ENCODE assay signal across 16 cellular contexts in the genomic region with DNA sequence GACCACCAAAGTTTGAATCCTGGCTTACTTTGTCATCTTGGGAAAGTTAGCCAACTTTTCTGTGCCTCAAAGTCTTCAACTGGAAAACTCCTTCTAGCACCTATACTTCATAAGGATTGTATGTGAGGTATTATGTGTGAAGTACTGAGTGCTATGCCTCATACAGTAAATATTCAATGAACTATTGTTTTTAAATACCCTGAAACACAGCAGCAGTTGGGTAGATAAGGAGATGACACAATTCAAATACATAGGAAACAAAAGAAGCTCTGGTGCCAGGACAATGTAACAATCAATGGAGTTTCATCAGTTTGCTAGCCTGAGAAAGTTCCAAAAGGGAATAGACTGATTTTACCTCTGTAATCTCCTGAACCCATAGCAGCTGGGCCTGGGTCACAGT. TPM values are rescaled to one million over a fixed set of nuclear protein-coding genes. Genes with fewer than 3 reads are reported as not detected.
DNase-seq lines count a peak whose midpoint lies in the region; ATAC-seq, FAIRE-seq and TF ChIP-seq lines count a peak whose summit lies in the region.
"Had no signal": no experiment of that assay in that cellular context is flagged by ENCODE, and none has a peak within 500 bp of the region (broad histone marks: within the 10 kb centered on the region; RNA-seq: fewer than 3 reads in every experiment).

No MANE protein-coding gene starts in this region.

- POLR2A ChIA-PET in activated CD8-positive, alpha-beta T cell treated with anti-CD3 and anti-CD28 coated beads for 36 hours (lab: Charles Lee), result interaction anchor here (1.0 kb wide), 2 partner anchors 9 to 54 kb away, joined by 3 to 4 read pairs; no protein-coding TSS in a partner anchor
- POLR2A ChIA-PET in activated CD8-positive, alpha-beta T cell treated with anti-CD3 and anti-CD28 coated beads, Interleukin-2, amount 10 ng/mL, durations not matched to agents 7 days and 5 days (lab: Charles Lee), result no interaction called here

- H3K79me2 ChIP-seq in astrocyte (ENCODE audit: insufficient read depth, low read length), result no peaks in the 10 kb centered on the region

- peaks cover 13% of the 10 kb centered on the region for H4K20me1 ChIP-seq in astrocyte (ENCODE audit: insufficient read depth, low read length)
- H4K20me1 ChIP-seq: BLaER1 treated with 17β-estradiol and CSF1 and Interleukin-3, amounts not matched to agents 10 nM and 100 nM had no signal

- H3K27me3 ChIP-seq in astrocyte (ENCODE audit: insufficient read depth, low read length), result no peaks in the 10 kb centered on the region
- H3K27me3 ChIP-seq: BLaER1 treated with 17β-estradiol and CSF1 and Interleukin-3, amounts not matched to agents 10 nM and 100 nM had no signal

- intact Hi-C loops in activated CD8-positive, alpha-beta T cell treated with anti-CD3 and anti-CD28 coated beads for 36 hours (cut with micrococcal nuclease), result no loop called here

- no peak overlapping the region for H2AFZ ChIP-seq in astrocyte (ENCODE audit: low read depth, low read length)
- H2AFZ ChIP-seq: GM23338 had no signal

- no peaks in the 10 kb centered on the region for H3K4me1 Mint-ChIP-seq in activated CD8-positive, alpha-beta T cell treated with anti-CD3 and anti-CD28 coated beads for 36 hours (ENCODE audit: low read depth)
- H3K4me1 Mint-ChIP-seq in activated CD8-positive, alpha-beta T cell treated with anti-CD3 and anti-CD28 coated beads, Interleukin-2, amount 10 ng/mL, durations not matched to agents 7 days and 5 days (ENCODE audit: low read depth), result no peaks in the 10 kb centered on the region
- peaks cover 17% of the 10 kb centered on the region for H3K4me1 Mint-ChIP-seq in astrocyte (ENCODE audit: low read depth, unreplicated experiment)
- H3K4me1 Mint-ChIP-seq: GM23338, H9 had no signal

- no peak overlapping the region for H3K4me3 Mint-ChIP-seq in activated CD8-positive, alpha-beta T cell treated with anti-CD3 and anti-CD28 coated beads for 36 hours
- H3K4me3 Mint-ChIP-seq in activated CD8-positive, alpha-beta T cell treated with anti-CD3 and anti-CD28 coated beads, Interleukin-2, amount 10 ng/mL, durations not matched to agents 7 days and 5 days, result no peak overlapping the region
- no peak overlapping the region for H3K4me3 Mint-ChIP-seq in astrocyte (ENCODE audit: unreplicated experiment)
- H3K4me3 Mint-ChIP-seq: CD4-positive, CD25-positive, alpha-beta regulatory T cell; GM23338; H9 had no signal

- no peaks in the 10 kb centered on the region for H3K4me1 ChIP-seq in astrocyte (ENCODE audit: insufficient read depth, low read length)
- H3K4me1 ChIP-seq: BLaER1 treated with 17β-estradiol and CSF1 and Interleukin-3, amounts not matched to agents 10 nM and 100 nM had no signal

- CTCF ChIA-PET in activated CD8-positive, alpha-beta T cell treated with anti-CD3 and anti-CD28 coated beads for 36 hours (lab: Charles Lee), result no interaction called here
- CTCF ChIA-PET in activated CD8-positive, alpha-beta T cell treated with anti-CD3 and anti-CD28 coated beads, Interleukin-2, amount 10 ng/mL, durations not matched to agents 7 days and 5 days (lab: Charles Lee), result no interaction called here

- H3K9me3 ChIP-seq in astrocyte (ENCODE audit: insufficient read depth, low read depth, low read length), result no peaks in the 10 kb centered on the region
- H3K9me3 ChIP-seq: BLaER1 treated with 17β-estradiol and CSF1 and Interleukin-3, amounts not matched to agents 10 nM and 100 nM had no signal

- no peaks in the 10 kb centered on the region for H3K27me3 Mint-ChIP-seq in activated CD8-positive, alpha-beta T cell treated with anti-CD3 and anti-CD28 coated beads for 36 hours
- no peaks in the 10 kb centered on the region for H3K27me3 Mint-ChIP-seq in activated CD8-positive, alpha-beta T cell treated with anti-CD3 and anti-CD28 coated beads, Interleukin-2, amount 10 ng/mL, durations not matched to agents 7 days and 5 days (ENCODE audit: low read depth)
- H3K27me3 Mint-ChIP-seq in astrocyte (ENCODE audit: low read depth, unreplicated experiment), result no peaks in the 10 kb centered on the region
- H3K27me3 Mint-ChIP-seq: CD4-positive, CD25-positive, alpha-beta regulatory T cell had no signal

- no peak for ATAC-seq in activated CD8-positive, alpha-beta T cell treated with anti-CD3 and anti-CD28 coated beads for 36 hours
- ATAC-seq in activated CD8-positive, alpha-beta T cell treated with anti-CD3 and anti-CD28 coated beads, Interleukin-2, amount 10 ng/mL, durations not matched to agents 7 days and 5 days, result no peak
- ATAC-seq in GM19351 (IDR thresholded peaks at IDR 0.05; ENCODE audit: unreplicated experiment), result no peak
- ATAC-seq: GM23338 had no signal

- TF ChIP-seq CTCF in activated CD8-positive, alpha-beta T cell treated with anti-CD3 and anti-CD28 coated beads for 36 hours (IDR thresholded peaks at IDR 0.05), result no peak
- no peak for TF ChIP-seq CTCF in AG10803 (conservative IDR thresholded peaks at IDR 0.05; ENCODE audit: low read length)
- no peak for TF ChIP-seq CTCF in astrocyte (IDR thresholded peaks at IDR 0.05; ENCODE audit: insufficient read depth, low read depth, low read length)
- TF ChIP-seq CTCF in fibroblast of pulmonary artery (IDR thresholded peaks at IDR 0.05; ENCODE audit: low read length, missing control alignments), result no peak

- H3K9me3 Mint-ChIP-seq in activated CD8-positive, alpha-beta T cell treated with anti-CD3 and anti-CD28 coated beads for 36 hours, result no peaks in the 10 kb centered on the region
- no peaks in the 10 kb centered on the region for H3K9me3 Mint-ChIP-seq in activated CD8-positive, alpha-beta T cell treated with anti-CD3 and anti-CD28 coated beads, Interleukin-2, amount 10 ng/mL, durations not matched to agents 7 days and 5 days (ENCODE audit: insufficient read depth)
- H3K9me3 Mint-ChIP-seq in astrocyte (ENCODE audit: unreplicated experiment), result no peaks in the 10 kb centered on the region
- H3K9me3 Mint-ChIP-seq: CD4-positive, CD25-positive, alpha-beta regulatory T cell; GM23338; H9 had no signal

- H3K27ac ChIP-seq in astrocyte (ENCODE audit: low read depth, low read length), result no peak overlapping the region
- H3K27ac ChIP-seq: BLaER1 treated with 17β-estradiol and CSF1 and Interleukin-3, amounts not matched to agents 10 nM and 100 nM had no signal

- no peak for DNase-seq in activated CD8-positive, alpha-beta T cell treated with anti-CD3 and anti-CD28 coated beads for 36 hours
- no peak for DNase-seq in activated CD8-positive, alpha-beta T cell treated with anti-CD3 and anti-CD28 coated beads, Interleukin-2, amount 10 ng/mL, durations not matched to agents 7 days and 5 days
- DNase-seq in AG10803 (ENCODE audit: low read depth) (peak; percentile 9), astrocyte (ENCODE audit: low read depth) (no peak), fibroblast of pulmonary artery (ENCODE audit: low read depth) (peak; percentile 88), activated gamma-delta T cell treated with Interleukin-2 at 50 U/mL for 16 hours (no peak), NCI-H128 (lab: John Stamatoyannopoulos, UW; ENCODE audit: unreplicated experiment) (no peak)
- DNase-seq: 8988T; CD4-positive, CD25-positive, alpha-beta regulatory T cell; DMS53; GF-D8; H9 had no signal

- H3K4me3 ChIP-seq in AG10803 (ENCODE audit: low read length) (no peak overlapping the region), astrocyte (ENCODE audit: insufficient read depth, low read depth, low read length) (no peak overlapping the region), fibroblast of pulmonary artery (replicated peaks; ENCODE audit: low read depth, low read length) (no peak overlapping the region)
- H3K4me3 ChIP-seq: BLaER1 treated with 17β-estradiol and CSF1 and Interleukin-3, amounts not matched to agents 10 nM and 100 nM; GM23338 had no signal

- no peak for FAIRE-seq in astrocyte (lab: Jason Lieb, UNC)
- FAIRE-seq: GM19239 had no signal

- peak overlapping the region; percentile 62 for H3K27ac Mint-ChIP-seq in activated CD8-positive, alpha-beta T cell treated with anti-CD3 and anti-CD28 coated beads for 36 hours
- H3K27ac Mint-ChIP-seq in activated CD8-positive, alpha-beta T cell treated with anti-CD3 and anti-CD28 coated beads, Interleukin-2, amount 10 ng/mL, durations not matched to agents 7 days and 5 days, result no peak overlapping the region
- H3K27ac Mint-ChIP-seq in astrocyte (ENCODE audit: unreplicated experiment), result peak overlapping the region; percentile 73

- H3K36me3 ChIP-seq in astrocyte (ENCODE audit: insufficient read depth, low read length), result peaks cover 58% of the 10 kb centered on the region

- H3K36me3 Mint-ChIP-seq in activated CD8-positive, alpha-beta T cell treated with anti-CD3 and anti-CD28 coated beads for 36 hours (ENCODE audit: low read depth), result peaks cover 39% of the 10 kb centered on the region
- peaks cover 36% of the 10 kb centered on the region for H3K36me3 Mint-ChIP-seq in activated CD8-positive, alpha-beta T cell treated with anti-CD3 and anti-CD28 coated beads, Interleukin-2, amount 10 ng/mL, durations not matched to agents 7 days and 5 days (ENCODE audit: low read depth)
- H3K36me3 Mint-ChIP-seq in astrocyte (ENCODE audit: low read depth, unreplicated experiment), result peaks cover 32% of the 10 kb centered on the region

- H3K4me2 ChIP-seq in astrocyte (ENCODE audit: low read length), result no peak overlapping the region
- H3K4me2 ChIP-seq: BLaER1 treated with 17β-estradiol and CSF1 and Interleukin-3, amounts not matched to agents 10 nM and 100 nM; GM23338 had no signal

- H3K9ac ChIP-seq in astrocyte (ENCODE audit: low read length), result no peak overlapping the region
- H3K9ac ChIP-seq: BLaER1 treated with 17β-estradiol and CSF1 and Interleukin-3, amounts not matched to agents 10 nM and 100 nM had no signal

RNA-seq across cellular contexts. Expression of a gene that starts 43.3 kb away (rescaled TPM):
- 10 to 100 TPM; 32.9 to 33.4 TPM for total RNA-seq in activated CD8-positive, alpha-beta T cell treated with anti-CD3 and anti-CD28 coated beads for 36 hours
- total RNA-seq in activated CD8-positive, alpha-beta T cell treated with anti-CD3 and anti-CD28 coated beads, Interleukin-2, amount 10 ng/mL, durations not matched to agents 7 days and 5 days, result 10 to 100 TPM; 38.9 to 41.7 TPM
- total RNA-seq in astrocyte, result 10.3 and 12.0 TPM in 2 replicates

RNA-seq across cellular contexts. Expression of a gene that starts 43.4 kb away (rescaled TPM):
- total RNA-seq in activated CD8-positive, alpha-beta T cell treated with anti-CD3 and anti-CD28 coated beads for 36 hours, result 10 to 100 TPM; 20.9 to 23.8 TPM
- total RNA-seq in activated CD8-positive, alpha-beta T cell treated with anti-CD3 and anti-CD28 coated beads, Interleukin-2, amount 10 ng/mL, durations not matched to agents 7 days and 5 days, result 10 to 100 TPM; 30.4 to 32.1 TPM
- 25.5 and 27.8 TPM in 2 replicates for total RNA-seq in astrocyte

Comparison
In these comparisons a context has a peak if more than half of its experiments do, and no peak if none do; other contexts are left out.
1. DNase-seq: peak in AG10803 (single experiment) and fibroblast of pulmonary artery (single experiment); none in activated CD8-positive, alpha-beta T cell treated with anti-CD3 and anti-CD28 coated beads for 36 hours (single experiment), activated CD8-positive, alpha-beta T cell treated with anti-CD3 and anti-CD28 coated beads, Interleukin-2, amount 10 ng/mL, durations not matched to agents 7 days and 5 days (single experiment), astrocyte (single experiment), activated gamma-delta T cell treated with Interleukin-2 at 50 U/mL for 16 hours (single experiment) and NCI-H128 (single experiment).